ENCODE assay signal across 8 cellular contexts in genomic region chr21:43611598-43612369, GRCh38. TPM values are rescaled to one million over a fixed set of nuclear protein-coding genes. Genes with fewer than 3 reads are reported as not detected.
DNase-seq lines count a peak whose midpoint lies in the region; ATAC-seq and TF ChIP-seq lines count a peak whose summit lies in the region.

No MANE protein-coding gene starts in this region.

- H3K36me3 ChIP-seq in BE2C (no peaks in the 10 kb centered on the region), lower lobe of right lung (no peaks in the 10 kb centered on the region), uterus (no peaks in the 10 kb centered on the region)

- H3K4me1 ChIP-seq in BE2C (peaks cover 17% of the 10 kb centered on the region), lower lobe of right lung (peaks cover 31% of the 10 kb centered on the region), uterus (no peaks in the 10 kb centered on the region)

- H3K27ac ChIP-seq in lower lobe of right lung = peak overlapping the region; percentile 4
- H3K27ac ChIP-seq in uterus = no peak overlapping the region

- H3K4me3 ChIP-seq in BE2C (ENCODE audit: low read depth, low read length) = no peak overlapping the region; the same call in 1 of the 2 replicates
- no peak overlapping the region for H3K4me3 ChIP-seq in lower lobe of right lung
- no peak overlapping the region for H3K4me3 ChIP-seq in uterus

- intact Hi-C loops in lower lobe of right lung (cut with DNase I) = no loop called here
- intact Hi-C loops in uterus (cut with DNase I; ENCODE audit: low total_unique reads) = no loop called here

- TF ChIP-seq POLR2A in uterus (IDR thresholded peaks at IDR 0.05) = no peak

- H3K27me3 ChIP-seq in BE2C (no peaks in the 10 kb centered on the region), lower lobe of right lung (ENCODE audit: low read depth) (no peaks in the 10 kb centered on the region), uterus (no peaks in the 10 kb centered on the region)

- TF ChIP-seq CTCF in BE2C (IDR thresholded peaks at IDR 0.05; ENCODE audit: low read depth, low read length) (peak; percentile 97), lower lobe of right lung (IDR thresholded peaks at IDR 0.05) (peak; percentile 77), uterus (IDR thresholded peaks at IDR 0.05) (peak; percentile 54 to 70 (median 56))

- DNase-seq in BE2C (peak; percentile 78), H4 (ENCODE audit: low spot score) (peak; percentile 75), OCI-M2 (lab: John Stamatoyannopoulos, UW; ENCODE audit: unreplicated experiment) (peak; percentile 92), dedifferentiated amniotic fluid mesenchymal stem cell (ENCODE audit: extremely low spot score) (peak; percentile 66), lower lobe of right lung (peak; percentile 71), uterus (peak; percentile 63 to 64), NCI-H1930 (lab: John Stamatoyannopoulos, UW) (no peak)

- no peaks in the 10 kb centered on the region for H3K9me3 ChIP-seq in BE2C
- no peaks in the 10 kb centered on the region for H3K9me3 ChIP-seq in lower lobe of right lung
- H3K9me3 ChIP-seq in uterus = no peaks in the 10 kb centered on the region

- ATAC-seq in lower lobe of right lung (peak; percentile 84 to 91), GM21619 (IDR thresholded peaks at IDR 0.05; ENCODE audit: unreplicated experiment) (no peak)

RNA-seq across cellular contexts. Expression of gene HSF2BP, which starts 47.5 kb away (rescaled TPM):
- polyA plus RNA-seq in BE2C (2012; ENCODE audit: insufficient read depth, insufficient read length, low read depth) = 2.0 TPM
- total RNA-seq in H4 (2014; rRNA removed; shearing (Covaris generic)) = 3.9 and 5.1 TPM in 2 replicates
- total RNA-seq in lower lobe of right lung = 0.32 TPM
- 1 to 10 TPM in 2 of 4 donors, under 1 TPM in 1, not detected in 1; 0.29 to 5.7 (median 1.2) TPM for total RNA-seq in uterus

RNA-seq across cellular contexts. Expression of gene RRP1B, which starts 47.6 kb away (rescaled TPM):
- polyA plus RNA-seq in BE2C (2012; ENCODE audit: insufficient read depth, insufficient read length, low read depth) = 28.6 TPM
- 16.2 and 21.7 TPM in 2 replicates for total RNA-seq in H4 (2014; rRNA removed; shearing (Covaris generic))
- total RNA-seq in lower lobe of right lung (18.1 TPM), uterus (10 to 100 TPM in 3 of 4 donors, 1 to 10 TPM in 1; 9.7 to 28.1 (median 19.3) TPM)

Comparison
In these comparisons a context has a peak if more than half of its experiments do, and no peak if none do; other contexts are left out.
1. DNase-seq: peak in BE2C (single experiment), H4 (single experiment), OCI-M2 (single experiment), dedifferentiated amniotic fluid mesenchymal stem cell (single experiment), lower lobe of right lung (single experiment) and uterus (2 of 2); none in NCI-H1930 (0 of 2).
2. Peak in every context shown above with its lines, with median percentiles within 50 percentile points of each other: CTCF ChIP-seq.